In genomic region chr11:34904421-34904950, GRCh38 we compare ENCODE assay signal across 23 cellular contexts. TPM values are rescaled to one million over a fixed set of nuclear protein-coding genes. Genes with fewer than 3 reads are reported as not detected.
DNase-seq lines count a peak whose midpoint lies in the region; TF ChIP-seq lines count a peak whose summit lies in the region.
"Had no signal": no experiment of that assay in that cellular context is flagged by ENCODE, and none has a peak within 500 bp of the region (broad histone marks: within the 10 kb centered on the region; RNA-seq: fewer than 3 reads in every experiment).

No MANE protein-coding gene starts in this region.

- no peak overlapping the region for H3K4me3 ChIP-seq in BLaER1 treated with 17β-estradiol and CSF1 and Interleukin-3, amounts not matched to agents 10 nM and 100 nM
- H3K4me3 ChIP-seq in epithelial cell of proximal tubule (ENCODE audit: low read depth, low read length), result no peak overlapping the region
- H3K4me3 ChIP-seq in GM23248, result no peak overlapping the region
- H3K4me3 ChIP-seq in MG63, result no peak overlapping the region
- H3K4me3 ChIP-seq: esophagus squamous epithelium, gastroesophageal sphincter, lung, PC-9, vagina had no signal

- peaks cover 67% of the 10 kb centered on the region for H3K79me2 ChIP-seq in GM23248 (ENCODE audit: insufficient read depth)

- 97 to 100% methylated on average over 3 of the region's 3 CpGs for WGBS in GM23248 (ENCODE audit: low coverage in 1 of 2, low lambda C conversion rate in 2 of 2, missing lambda C conversion rate in 2 of 2), 2 experiments

- H3K4me1 ChIP-seq in BLaER1 treated with 17β-estradiol and CSF1 and Interleukin-3, amounts not matched to agents 10 nM and 100 nM, result peaks cover 23 to 36% (median 29%) of the 10 kb centered on the region in 10 experiments
- no peaks in the 10 kb centered on the region for H3K4me1 ChIP-seq in GM23248 (ENCODE audit: insufficient read depth)
- H3K4me1 ChIP-seq: esophagus squamous epithelium, gastroesophageal sphincter, vagina had no signal

- H2AFZ ChIP-seq in GM23248, result no peak overlapping the region
- H2AFZ ChIP-seq: PC-9 had no signal

- TF ChIP-seq CTCF in epithelial cell of proximal tubule (conservative IDR thresholded peaks at IDR 0.05; ENCODE audit: low read depth, low read length), result no peak

- no peaks in the 10 kb centered on the region for H3K27me3 ChIP-seq in BLaER1 treated with 17β-estradiol and CSF1 and Interleukin-3, amounts not matched to agents 10 nM and 100 nM
- H3K27me3 ChIP-seq in GM23248 (replicated peaks; ENCODE audit: insufficient read depth) (no peaks in the 10 kb centered on the region), MG63 (no peaks in the 10 kb centered on the region)
- H3K27me3 ChIP-seq: esophagus squamous epithelium, gastroesophageal sphincter, vagina had no signal

- H4K20me1 ChIP-seq in BLaER1 treated with 17β-estradiol and CSF1 and Interleukin-3, amounts not matched to agents 10 nM and 100 nM, result peaks cover 0 to 33% (median 4%) of the 10 kb centered on the region in 11 experiments; a peak in 8 of 22 replicates
- H4K20me1 ChIP-seq in GM23248 (ENCODE audit: insufficient read depth), result no peaks in the 10 kb centered on the region

- in situ Hi-C loops in GM23248 (cut with MboI), result no loop called here

- DNase-seq in DMS153 treated with DMSO at 0.1 percent for 48 hours (lab: John Stamatoyannopoulos, UW; ENCODE audit: unreplicated experiment), result peak; percentile 47
- DNase-seq in NCI-H2029 (lab: John Stamatoyannopoulos, UW), result peak; percentile 73
- DNase-seq in epithelial cell of proximal tubule (ENCODE audit: low read depth), result peak; percentile 20
- DNase-seq in GM23248, result no peak
- DNase-seq in KG1 (lab: John Stamatoyannopoulos, UW), result no peak
- no peak for DNase-seq in MG63
- DNase-seq: activated CD4-positive, CD25-positive, alpha-beta regulatory T cell treated with anti-CD3 and anti-CD28 coated beads, Interleukin-2, amount 50 U/mL, for 72 hours; activated CD8-positive, alpha-beta T cell treated with anti-CD3 and anti-CD28 coated beads for 36 hours; activated gamma-delta T cell; activated T-cell treated with anti-CD3 and anti-CD28 coated beads for 4 hours; effector memory CD4-positive, alpha-beta T cell; esophagus squamous epithelium; IMR-90; kidney; NCI-H187; NCI-H524; PC-9; SHP77; stimulated activated naive B cell treated with anti-CD40 and anti-IgM and Interleukin-4, amounts not matched to agents 10 μg/mL and 1 μg/mL and 100 μg/mL, for 72 hours had no signal

- H3K27ac ChIP-seq in BLaER1 treated with 17β-estradiol and CSF1 and Interleukin-3, amounts not matched to agents 10 nM and 100 nM, result peak overlapping the region in 3 of 11 experiments; percentile 3 to 24 (median 7); a peak in 1 of 22 replicates
- H3K27ac ChIP-seq in GM23248, result no peak overlapping the region
- H3K27ac ChIP-seq: esophagus squamous epithelium, gastroesophageal sphincter, PC-9, vagina had no signal

- no peaks in the 10 kb centered on the region for H3F3A ChIP-seq in GM23248 (ENCODE audit: insufficient read depth)

- H3K4me2 ChIP-seq in BLaER1 treated with 17β-estradiol and CSF1 and Interleukin-3, amounts not matched to agents 10 nM and 100 nM, result peak overlapping the region in 9 of 11 experiments; percentile 7 to 58 (median 37); a peak in 13 of 22 replicates
- no peak overlapping the region for H3K4me2 ChIP-seq in GM23248 (ENCODE audit: unreplicated experiment)
- H3K4me2 ChIP-seq: PC-9 had no signal

- peaks cover 57 to 86% (median 78%) of the 10 kb centered on the region in 11 experiments for H3K9me3 ChIP-seq in BLaER1 treated with 17β-estradiol and CSF1 and Interleukin-3, amounts not matched to agents 10 nM and 100 nM (replicated peaks in 1 of 11)
- H3K9me3 ChIP-seq in GM23248 (ENCODE audit: low read depth), result no peaks in the 10 kb centered on the region
- H3K9me3 ChIP-seq in MG63, result peaks cover 19% of the 10 kb centered on the region

- H3K9me2 ChIP-seq in GM23248 (ENCODE audit: insufficient read depth), result no peaks in the 10 kb centered on the region

- peaks cover 57 to 80% (median 68%) of the 10 kb centered on the region in 11 experiments for H3K36me3 ChIP-seq in BLaER1 treated with 17β-estradiol and CSF1 and Interleukin-3, amounts not matched to agents 10 nM and 100 nM
- no peaks in the 10 kb centered on the region for H3K36me3 ChIP-seq in GM23248 (ENCODE audit: low read depth)
- H3K36me3 ChIP-seq in MG63, result peaks cover 73% of the 10 kb centered on the region
- H3K36me3 ChIP-seq: vagina had no signal

- H3K9ac ChIP-seq in BLaER1 treated with 17β-estradiol and CSF1 and Interleukin-3, amounts not matched to agents 10 nM and 100 nM, result no peak overlapping the region
- H3K9ac ChIP-seq in GM23248, result no peak overlapping the region

RNA-seq across cellular contexts. Expression of gene APIP, which starts 11.7 kb away (rescaled TPM):
- 21.6 and 26.0 TPM in 2 replicates for total RNA-seq in epithelial cell of proximal tubule
- 22.5 and 23.1 TPM in 2 replicates for total RNA-seq in GM23248 (2014; rRNA removed; shearing (Covaris generic))
- 25.2 and 25.9 TPM in 2 replicates for polyA plus RNA-seq in GM23248 (2016; fragmentation: Nextera tagmentation; extraction: Ambion mirVana)
- total RNA-seq in MG63 (2014; rRNA removed; shearing (Covaris generic); ENCODE audit: low replicate concordance), result 84.2 and 193 TPM in 2 replicates

RNA-seq across cellular contexts. Expression of gene PDHX, which starts 11.9 kb away (rescaled TPM):
- 19.3 and 26.1 TPM in 2 replicates for total RNA-seq in epithelial cell of proximal tubule
- 28.1 and 40.1 TPM in 2 replicates for total RNA-seq in GM23248 (2014; rRNA removed; shearing (Covaris generic))
- 33.4 and 36.1 TPM in 2 replicates for polyA plus RNA-seq in GM23248 (2016; fragmentation: Nextera tagmentation; extraction: Ambion mirVana)
- total RNA-seq in MG63 (2014; rRNA removed; shearing (Covaris generic); ENCODE audit: low replicate concordance), result 64.3 and 88.0 TPM in 2 replicates

Comparison
In these comparisons a context has a peak if more than half of its experiments do, and no peak if none do; other contexts are left out.
1. DNase-seq: peak in DMS153 treated with DMSO at 0.1 percent for 48 hours (single experiment), NCI-H2029 (single experiment) and epithelial cell of proximal tubule (single experiment); none in GM23248 (single experiment), KG1 (single experiment) and MG63 (single experiment).